In the genomic region with DNA sequence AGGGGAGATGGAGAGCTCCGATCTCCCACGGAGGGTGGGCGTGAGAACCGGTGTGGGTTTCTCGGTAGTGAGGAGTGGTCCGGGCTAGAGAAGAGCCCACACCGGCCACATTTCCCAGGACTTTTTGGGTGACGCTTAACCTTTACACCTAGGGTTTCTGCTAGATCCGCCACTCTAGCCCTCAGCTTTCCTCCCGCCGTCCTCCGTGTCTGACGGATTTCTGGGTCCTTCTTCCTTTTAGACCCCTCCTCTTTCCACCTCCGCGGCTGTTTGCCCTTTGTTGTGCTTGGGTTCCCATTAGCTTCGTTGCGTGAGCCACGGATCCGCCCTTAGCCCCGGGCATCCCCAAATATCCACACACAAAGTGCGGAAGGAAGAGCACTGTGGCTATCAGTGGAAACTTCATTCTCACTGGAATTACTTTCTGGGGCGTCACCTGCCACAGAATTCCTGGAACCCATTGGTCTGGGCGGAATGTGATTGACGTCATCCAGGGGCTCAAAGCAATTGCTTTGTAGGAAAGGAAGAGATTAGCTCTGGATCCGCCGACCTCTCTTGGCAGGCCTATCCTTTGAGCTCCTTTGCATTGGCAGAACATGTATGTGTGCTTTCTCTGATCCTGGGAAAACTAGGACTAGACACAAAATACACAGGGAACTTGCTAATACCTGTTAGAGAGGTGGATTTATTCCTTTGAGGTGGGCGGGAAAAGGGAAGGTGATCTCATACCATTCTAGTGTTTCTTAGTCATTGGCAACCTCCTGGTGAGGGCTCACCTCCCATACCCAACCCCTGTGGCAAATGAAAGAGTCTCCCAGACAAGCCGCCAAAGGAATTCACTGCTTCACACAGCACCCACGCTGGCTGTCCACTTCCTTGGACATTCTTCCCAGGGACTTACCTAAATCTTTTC, we compare ENCODE assay signal across 9 cellular contexts. TPM values are rescaled to one million over a fixed set of nuclear protein-coding genes. Genes with fewer than 3 reads are reported as not detected.
DNase-seq lines count a peak whose midpoint lies in the region; ATAC-seq and TF ChIP-seq lines count a peak whose summit lies in the region.
"Had no signal": no experiment of that assay in that cellular context is flagged by ENCODE, and none has a peak within 500 bp of the region (broad histone marks: within the 10 kb centered on the region; RNA-seq: fewer than 3 reads in every experiment).

No MANE protein-coding gene starts in this region.

- H3K4me1 ChIP-seq in Panc1 (ENCODE audit: control insufficient read depth, insufficient read depth, low read length): peaks cover 27% of the 10 kb centered on the region
- peaks cover 38 to 41% of the 10 kb centered on the region in 2 donors for H3K4me1 ChIP-seq in gastrocnemius medialis

- H3K9me3 Mint-ChIP-seq in brain: no peaks in the 10 kb centered on the region

- CTCF ChIA-PET in Panc1 (lab: Charles Lee): interaction anchor here (0.9 to 1.5 kb wide), 3 partner anchors 11 to 103 kb away, joined by 4 to 5 read pairs (median 5); no protein-coding TSS in a partner anchor

- intact Hi-C loops in Panc1 (cut with micrococcal nuclease; ENCODE audit: unreplicated experiment): no loop called here
- intact Hi-C loops in gastrocnemius medialis (cut with DNase I; ENCODE audit: low total_unique reads): loop anchor here (1.0 to 10.0 kb wide), 5 partner anchors 17 to 616 kb away; partner anchors contain the start of genes LYRM9, POLDIP2 and TMEM97

- peak; percentile 3 to 7 for TF ChIP-seq POLR2A in gastrocnemius medialis (IDR thresholded peaks at IDR 0.05)

- peak overlapping the region; percentile 96 to 99 (median 99) for H3K27ac Mint-ChIP-seq in brain

- H3K27me3 ChIP-seq in Panc1 (ENCODE audit: control insufficient read depth, insufficient read depth, low read length): no peaks in the 10 kb centered on the region
- no peaks in the 10 kb centered on the region for H3K27me3 ChIP-seq in gastrocnemius medialis

- H3K4me3 Mint-ChIP-seq in brain: peak overlapping the region; percentile 97 to 100 (median 99)

- H3K36me3 Mint-ChIP-seq in brain: peaks cover 26% of the 10 kb centered on the region

- TSS peak; percentile 75 for BruUV-seq in Panc1 (replicated peaks; lab: Mats Ljungman, UMichigan)

- ATAC-seq in Panc1 (0 out of 2 replicates have a peak, but pooled peaks have one; percentile 2), gastrocnemius medialis (peak in 1 of 2 donors; percentile 4)

- DNase-seq in COLO668 (lab: John Stamatoyannopoulos, UW; ENCODE audit: unreplicated experiment) (peak; percentile 26), HK-2 (ENCODE audit: unreplicated experiment) (peak; percentile 77), Panc1 (ENCODE audit: low read depth, low spot score) (no peak), iPS-NIHi11 (ENCODE audit: low spot score) (peak; percentile 72), gastrocnemius medialis (no peak), NCI-H187 treated with DMSO at 0.1 percent for 48 hours (lab: John Stamatoyannopoulos, UW) (no peak)
- no peak for DNase-seq in activated CD8-positive, alpha-beta memory T cell treated with anti-CD3 and anti-CD28 coated beads, Interleukin-2, amount 50 U/mL, for 48 hours

- in situ Hi-C loops in Panc1 (cut with HindIII; ENCODE audit: low pct_unique_long_range_greater_than_20kb, low sequenced_read_pairs): no loop called here
- in situ Hi-C loops in gastrocnemius medialis (cut with MboI; ENCODE audit: low sequenced_read_pairs in 4 of 4): loop anchor here in 3 of 4 donors (10.0 to 25.0 kb wide), 3 partner anchors 291 to 626 kb away; partner anchors contain the start of genes PHF12 (in 3 of the 3) and NLK (in 1 of the 3)

- H3K9me3 ChIP-seq in Panc1 (ENCODE audit: control insufficient read depth, insufficient read depth, low read depth, low read length): no peaks in the 10 kb centered on the region
- no peaks in the 10 kb centered on the region for H3K9me3 ChIP-seq in gastrocnemius medialis

- no peak for TF ChIP-seq CTCF in Panc1 (IDR thresholded peaks at IDR 0.05)
- no peak for TF ChIP-seq CTCF in brain (conservative IDR thresholded peaks at IDR 0.05)
- no peak for TF ChIP-seq CTCF in gastrocnemius medialis (IDR thresholded peaks at IDR 0.05 in 4 of 5, conservative IDR thresholded peaks at IDR 0.05 in 1 of 5)

- H3K4me1 Mint-ChIP-seq in brain: peaks cover 60% of the 10 kb centered on the region

- H3K4me3 ChIP-seq in Panc1 (ENCODE audit: low read depth in 2 of 2, low read length in 2 of 2) (peak overlapping the region; percentile 87 to 95), gastrocnemius medialis (peak overlapping the region; percentile 73 to 99 (median 94))

- H3K27ac ChIP-seq in Panc1 (ENCODE audit: low read length) (peak overlapping the region; percentile 94), gastrocnemius medialis (peak overlapping the region; percentile 86 to 94 (median 90))

- POLR2A ChIA-PET in Panc1 (lab: Charles Lee): interaction anchor here (0.5 to 2.0 kb wide), 8 partner anchors 9 to 862 kb away, joined by 3 to 11 read pairs (median 6); partner anchors contain the start of genes POLDIP2 and TMEM97

- no peaks in the 10 kb centered on the region; the same call in 1 of the 2 replicates for H3K36me3 ChIP-seq in Panc1 (ENCODE audit: control insufficient read depth, insufficient read depth, low read length)
- H3K36me3 ChIP-seq in gastrocnemius medialis: peaks cover 0 to 22% of the 10 kb centered on the region in 2 donors

- H3K27me3 Mint-ChIP-seq in brain: peaks cover 13% of the 10 kb centered on the region

RNA-seq across cellular contexts. Expression of gene TNFAIP1, which starts 0.7 kb away (rescaled TPM):
- total RNA-seq in Panc1 (2021; ENCODE audit: unreplicated experiment) (55.8 TPM), gastrocnemius medialis (10 to 100 TPM; 18.8 to 36.5 (median 25.5) TPM)
- polyA plus RNA-seq in Panc1 (2012; ENCODE audit: insufficient read length): 63.6 TPM
- polyA plus RNA-seq in brain (ENCODE audit: insufficient read depth, low read depth, low replicate concordance): 43.1 TPM

RNA-seq across cellular contexts. Expression of gene IFT20, which starts 0.9 kb away (rescaled TPM):
- 25.4 TPM for total RNA-seq in Panc1 (2021; ENCODE audit: unreplicated experiment)
- polyA plus RNA-seq in Panc1 (2012; ENCODE audit: insufficient read length): 22.1 TPM
- 27.7 TPM for polyA plus RNA-seq in brain (ENCODE audit: insufficient read depth, low read depth, low replicate concordance)
- total RNA-seq in gastrocnemius medialis: 10 to 100 TPM in 1 of 4 donors, 1 to 10 TPM in 3; 3.7 to 15.9 (median 4.9) TPM

RNA-seq across cellular contexts. Expression of gene TMEM97, which starts 17.2 kb away (rescaled TPM):
- total RNA-seq in Panc1 (2021; ENCODE audit: unreplicated experiment) (78.7 TPM), gastrocnemius medialis (1 to 10 TPM; 5.1 to 7.2 (median 6.6) TPM)
- polyA plus RNA-seq in Panc1 (2012; ENCODE audit: insufficient read length): 38.4 TPM
- 54.3 TPM for polyA plus RNA-seq in brain (ENCODE audit: insufficient read depth, low read depth, low replicate concordance)

RNA-seq across cellular contexts. Expression of gene POLDIP2, which starts 21.1 kb away (rescaled TPM):
- total RNA-seq in Panc1 (2021; ENCODE audit: unreplicated experiment) (175 TPM), gastrocnemius medialis (100 to 1,000 TPM; 217 to 281 (median 237) TPM)
- polyA plus RNA-seq in Panc1 (2012; ENCODE audit: insufficient read length): 163 TPM
- polyA plus RNA-seq in brain (ENCODE audit: insufficient read depth, low read depth, low replicate concordance): 111 TPM

RNA-seq across cellular contexts. Expression of gene SEBOX, which starts 28.8 kb away (rescaled TPM):
- total RNA-seq in Panc1 (2021; ENCODE audit: unreplicated experiment) (not detected), gastrocnemius medialis (not detected)
- polyA plus RNA-seq in Panc1 (2012; ENCODE audit: insufficient read length): not detected
- not detected for polyA plus RNA-seq in brain (ENCODE audit: insufficient read depth, low read depth, low replicate concordance)
- total RNA-seq: activated CD8-positive, alpha-beta memory T cell treated with anti-CD3 and anti-CD28 coated beads for 36 hours had no signal

Comparison
In these comparisons a context has a peak if more than half of its experiments do, and no peak if none do; other contexts are left out.
1. DNase-seq: peak in COLO668 (single experiment), HK-2 (single experiment) and iPS-NIHi11 (single experiment); none in Panc1 (single experiment), gastrocnemius medialis (0 of 2), activated CD8-positive, alpha-beta memory T cell treated with anti-CD3 and anti-CD28 coated beads, Interleukin-2, amount 50 U/mL, for 48 hours (single experiment) and NCI-H187 treated with DMSO at 0.1 percent for 48 hours (single experiment).